In the genomic region with DNA sequence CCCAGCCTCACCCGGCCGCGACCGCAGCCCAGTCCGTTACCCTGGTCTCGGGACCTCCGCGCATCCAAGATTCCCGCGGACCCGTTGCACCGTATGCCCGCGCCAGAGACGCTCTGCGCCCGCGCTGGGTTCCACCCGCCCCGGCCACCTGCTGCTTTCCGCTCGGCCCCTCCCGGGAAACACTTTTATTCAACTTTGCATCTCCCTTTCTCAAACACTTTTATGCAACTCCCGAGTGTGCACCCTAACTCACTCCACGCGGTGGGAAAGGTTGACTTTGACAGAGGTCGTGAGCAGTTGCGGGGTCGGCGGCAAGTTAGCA, we compare ENCODE assay signal across 10 cellular contexts. TPM values are rescaled to one million over a fixed set of nuclear protein-coding genes. Genes with fewer than 3 reads are reported as not detected.
A peak's percentile ranks its signal among the peaks of the same experiment; 100 is the strongest.
DNase-seq lines count a peak whose midpoint lies in the region; ATAC-seq and TF ChIP-seq lines count a peak whose summit lies in the region.
"Had no signal": no experiment of that assay in that cellular context is flagged by ENCODE, and none has a peak within 500 bp of the region (broad histone marks: within the 10 kb centered on the region; RNA-seq: fewer than 3 reads in every experiment).

A gene with protein sequence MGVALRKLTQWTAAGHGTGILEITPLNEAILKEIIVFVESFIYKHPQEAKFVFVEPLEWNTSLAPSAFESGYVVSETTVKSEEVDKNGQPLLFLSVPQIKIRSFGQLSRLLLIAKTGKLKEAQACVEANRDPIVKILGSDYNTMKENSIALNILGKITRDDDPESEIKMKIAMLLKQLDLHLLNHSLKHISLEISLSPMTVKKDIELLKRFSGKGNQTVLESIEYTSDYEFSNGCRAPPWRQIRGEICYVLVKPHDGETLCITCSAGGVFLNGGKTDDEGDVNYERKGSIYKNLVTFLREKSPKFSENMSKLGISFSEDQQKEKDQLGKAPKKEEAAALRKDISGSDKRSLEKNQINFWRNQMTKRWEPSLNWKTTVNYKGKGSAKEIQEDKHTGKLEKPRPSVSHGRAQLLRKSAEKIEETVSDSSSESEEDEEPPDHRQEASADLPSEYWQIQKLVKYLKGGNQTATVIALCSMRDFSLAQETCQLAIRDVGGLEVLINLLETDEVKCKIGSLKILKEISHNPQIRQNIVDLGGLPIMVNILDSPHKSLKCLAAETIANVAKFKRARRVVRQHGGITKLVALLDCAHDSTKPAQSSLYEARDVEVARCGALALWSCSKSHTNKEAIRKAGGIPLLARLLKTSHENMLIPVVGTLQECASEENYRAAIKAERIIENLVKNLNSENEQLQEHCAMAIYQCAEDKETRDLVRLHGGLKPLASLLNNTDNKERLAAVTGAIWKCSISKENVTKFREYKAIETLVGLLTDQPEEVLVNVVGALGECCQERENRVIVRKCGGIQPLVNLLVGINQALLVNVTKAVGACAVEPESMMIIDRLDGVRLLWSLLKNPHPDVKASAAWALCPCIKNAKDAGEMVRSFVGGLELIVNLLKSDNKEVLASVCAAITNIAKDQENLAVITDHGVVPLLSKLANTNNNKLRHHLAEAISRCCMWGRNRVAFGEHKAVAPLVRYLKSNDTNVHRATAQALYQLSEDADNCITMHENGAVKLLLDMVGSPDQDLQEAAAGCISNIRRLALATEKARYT (minus strand): TSS at position 126 of the 322 bp plus-strand sequence. CDS start 3,937 bp downstream, outside the sequence.

- CTCF ChIA-PET in CD4-positive, alpha-beta memory T cell (lab: Charles Lee; ENCODE audit: partially characterized antibody): no interaction called here
- CTCF ChIA-PET in RWPE1 (lab: Yijun Ruan, JAX): no interaction called here

- H3K9me3 Mint-ChIP-seq in CD4-positive, alpha-beta memory T cell: peaks cover 0 to 2% (median 0%) of the 10 kb centered on the region in 8 donors

- H3K27me3 ChIP-seq in CD4-positive, alpha-beta memory T cell (ENCODE audit: insufficient read depth, low read length): peaks cover 18% of the 10 kb centered on the region
- H3K27me3 ChIP-seq in esophagus muscularis mucosa (no peaks in the 10 kb centered on the region), ovary (no peaks in the 10 kb centered on the region)

- peaks cover 7 to 16% (median 12%) of the 10 kb centered on the region in 4 donors for H3K4me1 Mint-ChIP-seq in CD4-positive, alpha-beta memory T cell

- H3K27ac Mint-ChIP-seq in CD4-positive, alpha-beta memory T cell: peak within 1 kb of the TSS in 1 of 7 donors; percentile 82

- H3K4me3 ChIP-seq in CD4-positive, alpha-beta memory T cell (ENCODE audit: low read length in 2 of 2): peak within 1 kb of the TSS in 1 of 2 donors; percentile 29
- H3K4me3 ChIP-seq in esophagus muscularis mucosa (peak within 1 kb of the TSS; percentile 74 to 86 (median 78)), ovary (peak within 1 kb of the TSS; percentile 50)

- TF ChIP-seq CTCF in RWPE1 (conservative IDR thresholded peaks at IDR 0.05; ENCODE audit: low read depth) (no peak), esophagus muscularis mucosa (IDR thresholded peaks at IDR 0.05) (no peak), ovary (IDR thresholded peaks at IDR 0.05) (no peak)

- no peak for TF ChIP-seq EP300 in esophagus muscularis mucosa (IDR thresholded peaks at IDR 0.05)
- TF ChIP-seq EP300 in ovary (IDR thresholded peaks at IDR 0.05): no peak

- H3K9me3 ChIP-seq in CD4-positive, alpha-beta memory T cell (ENCODE audit: control insufficient read depth in 1 of 2, low read length in 2 of 2): no peaks in the 10 kb centered on the region
- no peaks in the 10 kb centered on the region for H3K9me3 ChIP-seq in esophagus muscularis mucosa
- no peaks in the 10 kb centered on the region for H3K9me3 ChIP-seq in ovary

- ATAC-seq in GM18519 (IDR thresholded peaks at IDR 0.05; ENCODE audit: low FRiP score, unreplicated experiment) (no peak), HG02571 (IDR thresholded peaks at IDR 0.05; ENCODE audit: unreplicated experiment) (no peak)

- H3K27ac ChIP-seq in CD4-positive, alpha-beta memory T cell (ENCODE audit: low read depth, low read length): no peak within 1 kb of the TSS
- H3K27ac ChIP-seq in RWPE1 (peak within 1 kb of the TSS; percentile 61), esophagus muscularis mucosa (replicated peaks in 1 of 4) (peak within 1 kb of the TSS; percentile 57 to 79 (median 71)), ovary (peak within 1 kb of the TSS; percentile 51 to 71)

- H3K4me3 Mint-ChIP-seq in CD4-positive, alpha-beta memory T cell: peak within 1 kb of the TSS; percentile 83 to 94 (median 88)

- DNase-seq in CD4-positive, alpha-beta memory T cell: peak in 2 of 5 donors; percentile 4 to 22
- DNase-seq in RWPE1 (ENCODE audit: low spot score) (peak; percentile 9), esophagus muscularis mucosa (ENCODE audit: extremely low spot score) (no peak), ovary (no peak), AG08396 (ENCODE audit: low spot score) (no peak), NK-92 (lab: John Stamatoyannopoulos, UW; ENCODE audit: unreplicated experiment) (no peak)
- DNase-seq: NCI-H226 had no signal

- intact Hi-C loops in CD4-positive, alpha-beta memory T cell (cut with micrococcal nuclease): no loop called here
- intact Hi-C loops in esophagus muscularis mucosa (cut with DNase I): no loop called here
- intact Hi-C loops in ovary (cut with DNase I): no loop called here

- no peaks in the 10 kb centered on the region for H3K4me1 ChIP-seq in CD4-positive, alpha-beta memory T cell (ENCODE audit: insufficient read depth, low read length)
- H3K4me1 ChIP-seq in esophagus muscularis mucosa (peaks cover 4 to 20% (median 15%) of the 10 kb centered on the region in 4 donors), ovary (ENCODE audit: insufficient read depth) (no peaks in the 10 kb centered on the region)

- peaks cover 32 to 54% of the 10 kb centered on the region in 2 donors for H3K27me3 Mint-ChIP-seq in CD4-positive, alpha-beta memory T cell

- WGBS in esophagus muscularis mucosa: 4% methylated on average over 25 of the region's 30 CpGs
- WGBS in ovary, 3 donors: 1 to 9% (median 2%) methylated on average over 30 of the region's 30 CpGs

- no peaks in the 10 kb centered on the region for H3K36me3 ChIP-seq in CD4-positive, alpha-beta memory T cell (ENCODE audit: insufficient read depth, low read length)
- H3K36me3 ChIP-seq in esophagus muscularis mucosa: no peaks in the 10 kb centered on the region
- H3K36me3 ChIP-seq in ovary: no peaks in the 10 kb centered on the region

- no peaks in the 10 kb centered on the region for H3K36me3 Mint-ChIP-seq in CD4-positive, alpha-beta memory T cell

- POLR2A ChIA-PET in CD4-positive, alpha-beta memory T cell (lab: Charles Lee; ENCODE audit: partially characterized antibody): no interaction called here
- POLR2A ChIA-PET in RWPE1 (lab: Yijun Ruan, JAX; ENCODE audit: low non-redundant PET): no interaction called here

- TF ChIP-seq POLR2A in esophagus muscularis mucosa (IDR thresholded peaks at IDR 0.05; ENCODE audit: low read depth) (no peak), ovary (IDR thresholded peaks at IDR 0.05) (no peak)

RNA-seq across cellular contexts. Expression of the gene that starts here (rescaled TPM):
- under 1 TPM; 0.14 to 0.32 TPM for total RNA-seq in CD4-positive, alpha-beta memory T cell
- polyA plus RNA-seq in CD4-positive, alpha-beta memory T cell: not detected
- total RNA-seq in esophagus muscularis mucosa: under 1 TPM; 0.39 to 0.83 (median 0.79) TPM
- 10 to 100 TPM in 1 of 7 donors, 1 to 10 TPM in 5, under 1 TPM in 1; 0.83 to 11.0 (median 2.7) TPM for total RNA-seq in ovary
- 1 to 10 TPM; 1.4 to 2.5 TPM for polyA plus RNA-seq in ovary
- total RNA-seq: subcutaneous adipose tissue had no signal
